Comparison of ENCODE assay signal across 28 cellular contexts in the genomic region with DNA sequence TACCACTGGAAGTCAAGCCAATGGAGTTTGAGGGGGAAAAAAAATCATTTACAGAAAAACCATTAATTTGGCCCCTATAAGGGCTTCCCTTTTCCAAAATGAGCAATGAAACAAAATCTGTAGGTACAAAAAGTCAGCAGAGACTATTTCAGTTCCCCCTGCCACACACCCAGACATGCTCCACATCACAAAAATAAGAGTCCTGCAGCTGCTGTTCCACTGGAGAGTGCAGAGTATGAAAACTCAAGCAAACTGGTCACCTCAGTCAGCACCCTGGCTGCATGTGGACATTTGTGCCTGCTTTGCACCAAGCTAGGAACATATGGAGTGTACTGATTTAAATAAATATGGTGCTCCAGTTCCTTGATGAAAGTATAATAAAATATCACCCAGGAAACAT. TPM values are rescaled to one million over a fixed set of nuclear protein-coding genes. Genes with fewer than 3 reads are reported as not detected.
DNase-seq lines count a peak whose midpoint lies in the region; ATAC-seq, FAIRE-seq and TF ChIP-seq lines count a peak whose summit lies in the region.
"Had no signal": no experiment of that assay in that cellular context is flagged by ENCODE, and none has a peak within 500 bp of the region (broad histone marks: within the 10 kb centered on the region; RNA-seq: fewer than 3 reads in every experiment).

No MANE protein-coding gene starts in this region.

- intact Hi-C loops in cardiac septum (cut with DNase I), result no loop called here
- intact Hi-C loops in thyroid gland (cut with DNase I), result no loop called here

- H3K27ac Mint-ChIP-seq in naive B cell, result peak overlapping the region in 4 of 6 donors; percentile 57 to 96 (median 80)
- H3K27ac Mint-ChIP-seq: activated T-cell treated with anti-CD3 and anti-CD28 coated beads, Interleukin-2, amount 50 U/mL, for 24 hours; CD4-positive, CD25-positive, alpha-beta regulatory T cell; stimulated activated effector memory CD8-positive, alpha-beta T cell treated with anti-CD3 and anti-CD28 coated beads, Interleukin-12 subunit alpha, Interleukin-12 subunit beta, amount 100 ng/mL, for 72 hours had no signal

- FAIRE-seq in RCC 7860 (lab: Jason Lieb, UNC), result no peak
- FAIRE-seq: bronchial epithelial cell had no signal

- H3K9me3 ChIP-seq in Karpas-422 (ENCODE audit: low read length), result no peaks in the 10 kb centered on the region
- no peaks in the 10 kb centered on the region for H3K9me3 ChIP-seq in thyroid gland
- H3K9me3 ChIP-seq: HAP-1, psoas muscle, testis had no signal

- H3K4me2 ChIP-seq in Karpas-422 (ENCODE audit: low read depth, low read length, poor library complexity, severe bottlenecking), result peak overlapping the region; percentile 5

- peak overlapping the region; percentile 1; the same call in 1 of the 2 replicates for H3K9ac ChIP-seq in Karpas-422 (ENCODE audit: low read length)

- no peak overlapping the region for H2AFZ ChIP-seq in Karpas-422 (ENCODE audit: low read length)

- peaks cover 74 to 84% (median 78%) of the 10 kb centered on the region in 3 donors for H3K4me1 Mint-ChIP-seq in naive B cell
- H3K4me1 Mint-ChIP-seq: stimulated activated effector memory CD8-positive, alpha-beta T cell treated with anti-CD3 and anti-CD28 coated beads, Interleukin-12 subunit alpha, Interleukin-12 subunit beta, amount 100 ng/mL, for 72 hours had no signal

- H3K4me3 Mint-ChIP-seq in naive B cell, result peak overlapping the region; percentile 27 to 89 (median 64)
- H3K4me3 Mint-ChIP-seq: activated T-cell treated with anti-CD3 and anti-CD28 coated beads, Interleukin-2, amount 50 U/mL, for 24 hours; CD4-positive, CD25-positive, alpha-beta regulatory T cell; stimulated activated effector memory CD8-positive, alpha-beta T cell treated with anti-CD3 and anti-CD28 coated beads, Interleukin-12 subunit alpha, Interleukin-12 subunit beta, amount 100 ng/mL, for 72 hours had no signal

- TF ChIP-seq POLR2A in GM18505 (IDR thresholded peaks at IDR 0.05; ENCODE audit: borderline replicate concordance, extremely low read depth, insufficient read depth, insufficient read length), result peak; percentile 51
- no peak for TF ChIP-seq POLR2A in thyroid gland (IDR thresholded peaks at IDR 0.05)

- no peak for DNase-seq in Karpas-422
- peak; percentile 35 for DNase-seq in naive B cell
- DNase-seq in cardiac septum (ENCODE audit: low spot score), result no peak
- no peak for DNase-seq in GM13976 (ENCODE audit: low spot score)
- DNase-seq in RCC 7860 (ENCODE audit: low spot score), result no peak
- no peak for DNase-seq in thyroid gland
- DNase-seq: activated CD8-positive, alpha-beta memory T cell treated with anti-CD3 and anti-CD28 coated beads for 24 hours; activated naive CD4-positive, alpha-beta T cell; activated T-cell treated with anti-CD3 and anti-CD28 coated beads, Interleukin-2, amount 50 U/mL, for 24 hours; amniotic stem cell; CD4-positive, CD25-positive, alpha-beta regulatory T cell; cortex of kidney; NCI-H1417 treated with DMSO at 0.1 percent for 48 hours; NCI-H510A; psoas muscle; Right ventricle myocardium superior; testis had no signal

- H4K20me1 ChIP-seq in Karpas-422 (ENCODE audit: insufficient read depth, low read depth, low read length), result peaks cover 97% of the 10 kb centered on the region

- ATAC-seq in GM18505 (IDR thresholded peaks at IDR 0.05; ENCODE audit: unreplicated experiment) (no peak), GM21529 (IDR thresholded peaks at IDR 0.05; ENCODE audit: unreplicated experiment) (peak; percentile 19), naive B cell (ENCODE audit: low read depth in 2 of 2) (peak; percentile 62 to 67)
- ATAC-seq: psoas muscle; stimulated activated effector memory CD8-positive, alpha-beta T cell treated with anti-CD3 and anti-CD28 coated beads, Interleukin-12 subunit alpha, Interleukin-12 subunit beta, amount 100 ng/mL, for 72 hours had no signal

- in situ Hi-C loops in GM13976 (cut with MboI; ENCODE audit: low sequenced_read_pairs, unreplicated experiment), result no loop called here

- H3K4me1 ChIP-seq in Karpas-422 (ENCODE audit: low read length), result peaks cover 88% of the 10 kb centered on the region
- peaks cover 6 to 13% of the 10 kb centered on the region in 2 donors for H3K4me1 ChIP-seq in thyroid gland
- H3K4me1 ChIP-seq: HAP-1, psoas muscle, testis had no signal

- no peaks in the 10 kb centered on the region for H3K9me2 ChIP-seq in Karpas-422 (replicated peaks; ENCODE audit: insufficient read depth, low read length)

- H3K27me3 Mint-ChIP-seq in naive B cell, result no peaks in the 10 kb centered on the region
- H3K27me3 Mint-ChIP-seq: activated T-cell treated with anti-CD3 and anti-CD28 coated beads, Interleukin-2, amount 50 U/mL, for 24 hours; CD4-positive, CD25-positive, alpha-beta regulatory T cell had no signal

- TF ChIP-seq CTCF in GM13976 (IDR thresholded peaks at IDR 0.05; ENCODE audit: borderline replicate concordance, control extremely low read depth, extremely low read depth, insufficient read depth, missing control alignments), result no peak
- TF ChIP-seq CTCF in thyroid gland (IDR thresholded peaks at IDR 0.05), result no peak

- H3K36me3 ChIP-seq in Karpas-422 (ENCODE audit: insufficient read depth, low read length), result peaks cover 99% of the 10 kb centered on the region
- H3K36me3 ChIP-seq in thyroid gland, result no peaks in the 10 kb centered on the region
- H3K36me3 ChIP-seq: HAP-1 had no signal

- no peaks in the 10 kb centered on the region for H3K9me3 Mint-ChIP-seq in naive B cell
- H3K9me3 Mint-ChIP-seq: activated T-cell treated with anti-CD3 and anti-CD28 coated beads, Interleukin-2, amount 50 U/mL, for 24 hours; stimulated activated effector memory CD8-positive, alpha-beta T cell treated with anti-CD3 and anti-CD28 coated beads, Interleukin-12 subunit alpha, Interleukin-12 subunit beta, amount 100 ng/mL, for 72 hours had no signal

- H3K4me3 ChIP-seq in Karpas-422 (ENCODE audit: low read length), result no peak overlapping the region
- H3K4me3 ChIP-seq in thyroid gland (replicated peaks in 1 of 3), result no peak overlapping the region
- H3K4me3 ChIP-seq: HAP-1, psoas muscle, testis had no signal

- peaks cover 31 to 42% of the 10 kb centered on the region in 2 donors for H3K36me3 Mint-ChIP-seq in naive B cell
- H3K36me3 Mint-ChIP-seq: CD4-positive, CD25-positive, alpha-beta regulatory T cell; stimulated activated effector memory CD8-positive, alpha-beta T cell treated with anti-CD3 and anti-CD28 coated beads, Interleukin-12 subunit alpha, Interleukin-12 subunit beta, amount 100 ng/mL, for 72 hours had no signal

- H3K27ac ChIP-seq in Karpas-422 (ENCODE audit: low read length), result peak overlapping the region; percentile 47
- H3K27ac ChIP-seq in thyroid gland, result peak overlapping the region in 1 of 3 donors; percentile 62
- H3K27ac ChIP-seq: HL-60, psoas muscle, testis had no signal

- peaks cover 90% of the 10 kb centered on the region for H3K79me2 ChIP-seq in Karpas-422 (ENCODE audit: low read length)

- H3K27me3 ChIP-seq in Karpas-422 (ENCODE audit: low read length) (no peaks in the 10 kb centered on the region), thyroid gland (no peaks in the 10 kb centered on the region)
- H3K27me3 ChIP-seq: testis had no signal

RNA-seq across cellular contexts. Expression of gene POU2AF1, which starts 15.1 kb away (rescaled TPM):
- 803 and 894 TPM in 2 replicates for total RNA-seq in Karpas-422 (2014; rRNA removed; shearing (Covaris generic); ENCODE audit: low replicate concordance)
- 100 to 1,000 TPM in 2 of 6 donors, 10 to 100 TPM in 4; 63.6 to 114 (median 89.3) TPM for polyA plus RNA-seq in naive B cell (ENCODE audit: low read depth in 6 of 6)
- total RNA-seq in cardiac septum (0.13 TPM), thyroid gland (under 1 TPM in 1 of 4 donors, not detected in 3; 0.54 TPM)
- total RNA-seq: bronchial epithelial cell, glomerular endothelial cell, kidney epithelial cell, lung microvascular endothelial cell, M059J had no signal
- polyA plus RNA-seq: AG04450 had no signal

Comparison
In these comparisons a context has a peak if more than half of its experiments do, and no peak if none do; other contexts are left out.
1. RNA of gene POU2AF1, which starts 15.1 kb away (total RNA-seq): 803 to 894 TPM in Karpas-422; 0.13 TPM in cardiac septum (single experiment) and 0.54 TPM in thyroid gland; every median in the first group is over 100 times any median in the second.